ENCODE assay signal across 8 cellular contexts in the genomic region with DNA sequence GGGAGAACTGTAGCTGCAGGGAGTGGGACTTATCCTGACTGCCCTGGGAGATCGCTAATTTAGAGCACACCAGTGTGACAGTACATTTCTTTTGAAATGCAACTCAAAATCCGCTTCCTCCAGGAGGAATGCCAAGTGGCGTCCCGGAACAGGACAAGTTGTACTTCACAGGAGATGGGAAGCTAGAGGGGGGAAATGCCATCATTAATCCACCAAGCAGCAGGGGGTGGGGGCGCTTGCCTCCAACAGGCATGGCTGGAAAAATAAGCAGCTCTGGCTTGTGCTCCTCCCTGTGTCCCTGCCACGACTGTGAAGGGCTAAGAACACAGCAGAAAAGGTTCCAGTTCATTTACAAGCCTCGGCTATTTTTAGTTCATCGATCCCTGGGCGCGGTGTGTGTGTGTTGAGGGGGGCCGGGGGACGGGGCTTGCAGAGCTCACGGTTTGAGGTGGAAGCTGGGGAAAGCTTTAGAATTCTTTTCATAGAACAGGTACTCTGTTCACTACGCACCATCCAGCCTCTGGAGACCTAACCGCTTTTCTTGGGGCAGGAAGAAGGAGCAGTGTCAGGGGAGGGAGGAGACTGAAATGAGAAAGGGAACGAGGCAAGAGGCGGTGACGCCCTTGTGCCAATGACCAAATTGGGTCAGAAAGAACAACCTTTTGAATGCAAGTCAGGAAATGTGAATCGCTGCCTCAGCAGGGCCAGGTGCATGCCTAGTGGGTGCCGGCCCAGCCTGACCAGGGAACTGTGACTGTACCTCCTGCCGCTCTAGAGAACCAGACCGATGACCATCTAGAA. TPM values are rescaled to one million over a fixed set of nuclear protein-coding genes. Genes with fewer than 3 reads are reported as not detected.
DNase-seq lines count a peak whose midpoint lies in the region; ATAC-seq and TF ChIP-seq lines count a peak whose summit lies in the region.

No MANE protein-coding gene starts in this region.

- H4K8ac ChIP-seq in trophoblast cell (ENCODE audit: low read depth, low read length) = no peak overlapping the region

- H3K23ac ChIP-seq in trophoblast cell (ENCODE audit: low read length) = no peak overlapping the region

- no peaks in the 10 kb centered on the region for H3K36me3 Mint-ChIP-seq in Caco-2 (ENCODE audit: insufficient read depth, unreplicated experiment)
- H3K36me3 Mint-ChIP-seq in activated naive CD4-positive, alpha-beta T cell treated with anti-CD3 and anti-CD28 coated beads, Interleukin-2, amount 50 U/mL, for 24 hours = no peaks in the 10 kb centered on the region

- POLR2A ChIA-PET in Caco-2 (lab: Charles Lee) = no interaction called here

- H3K9ac ChIP-seq in trophoblast cell (ENCODE audit: low read length) = no peak overlapping the region

- peaks cover 4% of the 10 kb centered on the region for H3K4me1 Mint-ChIP-seq in Caco-2 (ENCODE audit: low read depth, unreplicated experiment)
- H3K4me1 Mint-ChIP-seq in activated naive CD4-positive, alpha-beta T cell treated with anti-CD3 and anti-CD28 coated beads, Interleukin-2, amount 50 U/mL, for 24 hours = peaks cover 33% of the 10 kb centered on the region

- no peak overlapping the region for H2AFZ ChIP-seq in trophoblast cell (ENCODE audit: insufficient read depth, low read length, poor library complexity)

- no peak overlapping the region for H2BK120ac ChIP-seq in trophoblast cell (ENCODE audit: insufficient read depth, low read length, poor library complexity)

- H4K12ac ChIP-seq in trophoblast cell (ENCODE audit: low read depth, low read length) = no peak overlapping the region

- peak overlapping the region; percentile 41 for H3K4me2 ChIP-seq in trophoblast cell (ENCODE audit: low read length)

- no peak overlapping the region for H4K91ac ChIP-seq in trophoblast cell (ENCODE audit: low read depth, low read length)

- DNase-seq in Caco-2 (no peak), NCI-H2029 (lab: John Stamatoyannopoulos, UW) (peak; percentile 53), left ventricle myocardium superior (peak; percentile 70), trophoblast cell (no peak)

- H3K9me3 Mint-ChIP-seq in Caco-2 (ENCODE audit: unreplicated experiment) = no peaks in the 10 kb centered on the region
- no peaks in the 10 kb centered on the region for H3K9me3 Mint-ChIP-seq in activated naive CD4-positive, alpha-beta T cell treated with anti-CD3 and anti-CD28 coated beads, Interleukin-2, amount 50 U/mL, for 24 hours

- peaks cover 13% of the 10 kb centered on the region for H3K27me3 Mint-ChIP-seq in Caco-2 (ENCODE audit: insufficient read depth, unreplicated experiment)
- peaks cover 1% of the 10 kb centered on the region for H3K27me3 Mint-ChIP-seq in activated naive CD4-positive, alpha-beta T cell treated with anti-CD3 and anti-CD28 coated beads, Interleukin-2, amount 50 U/mL, for 24 hours

- CTCF ChIA-PET in Caco-2 (lab: Charles Lee) = no interaction called here

- H3K9me3 ChIP-seq in Caco-2 = no peaks in the 10 kb centered on the region
- no peaks in the 10 kb centered on the region for H3K9me3 ChIP-seq in trophoblast cell (ENCODE audit: insufficient read depth, low read depth, low read length)

- no TSS peak for BruUV-seq in Caco-2 (replicated peaks; lab: Mats Ljungman, UMichigan)

- H3K4me3 Mint-ChIP-seq in Caco-2 (ENCODE audit: unreplicated experiment) = peak overlapping the region; percentile 62
- peak overlapping the region; percentile 66 for H3K4me3 Mint-ChIP-seq in activated naive CD4-positive, alpha-beta T cell treated with anti-CD3 and anti-CD28 coated beads, Interleukin-2, amount 50 U/mL, for 24 hours

- no peak overlapping the region for H3K27ac Mint-ChIP-seq in Caco-2 (ENCODE audit: unreplicated experiment)
- H3K27ac Mint-ChIP-seq in activated naive CD4-positive, alpha-beta T cell treated with anti-CD3 and anti-CD28 coated beads, Interleukin-2, amount 50 U/mL, for 24 hours = no peak overlapping the region

- TF ChIP-seq CTCF in Caco-2 (IDR thresholded peaks at IDR 0.05; ENCODE audit: insufficient read depth in 1 of 2, low read depth in 1 of 2, low read length in 1 of 2, severe bottlenecking in 1 of 2, unreplicated experiment in 1 of 2) = no peak

- no peak overlapping the region for H2AK5ac ChIP-seq in trophoblast cell (ENCODE audit: low read length)

- H2BK12ac ChIP-seq in trophoblast cell (ENCODE audit: low read length) = no peak overlapping the region

- H3K27me3 ChIP-seq in Caco-2 (replicated peaks; ENCODE audit: control insufficient read depth, insufficient read depth, low read length) (no peaks in the 10 kb centered on the region), trophoblast cell (ENCODE audit: insufficient read depth, low read length) (peaks cover 2% of the 10 kb centered on the region)

- ATAC-seq in GM21723 (IDR thresholded peaks at IDR 0.05; ENCODE audit: unreplicated experiment) (peak; percentile 73), left ventricle myocardium superior (peak; percentile 84), HG02678 (IDR thresholded peaks at IDR 0.05; ENCODE audit: unreplicated experiment) (no peak), GM18520 (IDR thresholded peaks at IDR 0.05; ENCODE audit: unreplicated experiment) (no peak)

- intact Hi-C loops in Caco-2 (cut with micrococcal nuclease; ENCODE audit: unreplicated experiment) (no loop called here), left ventricle myocardium superior (cut with micrococcal nuclease) (no loop called here)

- H3K18ac ChIP-seq in trophoblast cell (ENCODE audit: low read length) = no peak overlapping the region

- no peaks in the 10 kb centered on the region for H3K79me2 ChIP-seq in trophoblast cell (ENCODE audit: control insufficient read depth, insufficient read depth, low read length, poor library complexity)

- H3K14ac ChIP-seq in trophoblast cell (ENCODE audit: low read length) = no peak overlapping the region

- H3K4me1 ChIP-seq in Caco-2 (no peaks in the 10 kb centered on the region), trophoblast cell (ENCODE audit: control insufficient read depth in 1 of 2, insufficient read depth in 2 of 2, low read length in 2 of 2) (peaks cover 0 to 7% of the 10 kb centered on the region in 2 experiments)

- H3K36me3 ChIP-seq in Caco-2 (ENCODE audit: control insufficient read depth, insufficient read depth, low read length) (no peaks in the 10 kb centered on the region), trophoblast cell (ENCODE audit: control insufficient read depth in 1 of 2, insufficient read depth in 2 of 2, low read length in 2 of 2) (no peaks in the 10 kb centered on the region)

- no peak overlapping the region for H3K4ac ChIP-seq in trophoblast cell (ENCODE audit: low read depth, low read length)

- H3K4me3 ChIP-seq in Caco-2 (ENCODE audit: low read depth, low read length) (peak overlapping the region; percentile 28), trophoblast cell (ENCODE audit: low read depth, low read length) (peak overlapping the region; percentile 47)

- H2BK5ac ChIP-seq in trophoblast cell (ENCODE audit: low read depth, low read length, poor library complexity) = no peak overlapping the region

- H3K27ac ChIP-seq in trophoblast cell (ENCODE audit: low read depth, low read length) = no peak overlapping the region

- H3K79me1 ChIP-seq in trophoblast cell (ENCODE audit: low read length) = no peaks in the 10 kb centered on the region

- no CpG with 5 or more reads among the region's 22 CpGs for WGBS in trophoblast cell (ENCODE audit: extremely low coverage, insufficient coverage, insufficient read length)

RNA-seq across cellular contexts. Expression of gene DGKG, which starts 51.8 kb away (rescaled TPM):
- 0.32 and 0.81 TPM in 2 replicates for total RNA-seq in Caco-2 (2022)
- 18.2 TPM for total RNA-seq in left ventricle myocardium superior
- polyA plus RNA-seq in trophoblast cell (2013) = 0.07 and 0.11 TPM in 2 replicates

Comparison
In these comparisons a context has a peak if more than half of its experiments do, and no peak if none do; other contexts are left out.
1. DNase-seq: peak in NCI-H2029 (single experiment) and left ventricle myocardium superior (single experiment); none in Caco-2 (0 of 2) and trophoblast cell (0 of 2).
2. ATAC-seq: peak in GM21723 (single experiment) and left ventricle myocardium superior (single experiment); none in HG02678 (single experiment) and GM18520 (single experiment).
3. RNA of gene DGKG, which starts 51.8 kb away (total RNA-seq): 18.2 TPM in left ventricle myocardium superior (single experiment); 0.32 to 0.81 TPM in Caco-2; every median in the first group is over 10 times any median in the second.